26 cellular contexts compared by ENCODE assay signal in genomic region chr1:20337581-20337980, GRCh38. TPM values are rescaled to one million over a fixed set of nuclear protein-coding genes. Genes with fewer than 3 reads are reported as not detected.
DNase-seq lines count a peak whose midpoint lies in the region; FAIRE-seq and TF ChIP-seq lines count a peak whose summit lies in the region.
"Had no signal": no experiment of that assay in that cellular context is flagged by ENCODE, and none has a peak within 500 bp of the region (broad histone marks: within the 10 kb centered on the region; RNA-seq: fewer than 3 reads in every experiment).

No MANE protein-coding gene starts in this region.

- H2BK15ac ChIP-seq in H1 (ENCODE audit: low read length) (peak overlapping the region; percentile 95; the same call in 1 of the 2 replicates), neuronal stem cell (ENCODE audit: low read length) (peak overlapping the region; percentile 54)

- TF ChIP-seq RAD21 in H1 (IDR thresholded peaks at IDR 0.05 in 1 of 2, conservative IDR thresholded peaks at IDR 0.05 in 1 of 2; ENCODE audit: low read depth in 2 of 2, low read length in 2 of 2): no peak

- no peak overlapping the region for H3K4me2 ChIP-seq in H1 (ENCODE audit: insufficient read depth in 1 of 2, low read depth in 2 of 2, low read length in 2 of 2)
- no peak overlapping the region for H3K4me2 ChIP-seq in neuronal stem cell (ENCODE audit: insufficient read depth, low read length, poor library complexity, severe bottlenecking)
- H3K4me2 ChIP-seq: A549; BLaER1 treated with 17β-estradiol and CSF1 and Interleukin-3, amounts not matched to agents 10 nM and 100 nM; GM23338 had no signal

- H3K18ac ChIP-seq in H1 (ENCODE audit: extremely low read depth, low read length) (no peak overlapping the region), neuronal stem cell (ENCODE audit: low read length) (peak overlapping the region; percentile 84)

- FAIRE-seq in H1 (lab: Jason Lieb, UNC): no peak
- FAIRE-seq: A549, D721Med, GM12878, GM19239, H54 had no signal

- no peaks in the 10 kb centered on the region for H4K20me1 ChIP-seq in H1 (replicated peaks in 1 of 2; ENCODE audit: control insufficient read depth in 1 of 2, insufficient read depth in 2 of 2, low read length in 2 of 2)
- H4K20me1 ChIP-seq: BLaER1 treated with 17β-estradiol and CSF1 and Interleukin-3, amounts not matched to agents 10 nM and 100 nM had no signal

- H3K23me2 ChIP-seq in H1 (ENCODE audit: low read depth, low read length): no peaks in the 10 kb centered on the region

- H2BK20ac ChIP-seq in H1 (ENCODE audit: low read length): no peak overlapping the region

- H3K27me3 ChIP-seq in H1 (replicated peaks in 1 of 4; ENCODE audit: control insufficient read depth in 3 of 4, extremely low read depth in 1 of 4, insufficient read depth in 3 of 4, low read length in 3 of 4): peaks cover 2 to 4% (median 3%) of the 10 kb centered on the region in 4 experiments; a peak in 6 of 7 replicates
- H3K27me3 ChIP-seq in neuronal stem cell (ENCODE audit: control insufficient read depth in 3 of 3, insufficient read depth in 3 of 3, low read depth in 1 of 3, low read length in 3 of 3): peaks cover 0 to 14% (median 0%) of the 10 kb centered on the region in 3 experiments
- no peaks in the 10 kb centered on the region for H3K27me3 ChIP-seq in thyroid gland
- H3K27me3 ChIP-seq: BE2C had no signal

- 87% methylated on average over 7 of the region's 7 CpGs; no CpG with 5 or more reads in 1 of the 2 experiments for WGBS in H1 (ENCODE audit: extremely low coverage in 1 of 2, insufficient coverage in 1 of 2, insufficient read length in 1 of 2, insufficient replicate concordance in 2 of 2, low coverage in 1 of 2, low lambda C conversion rate in 2 of 2, missing lambda C conversion rate in 1 of 2), 2 experiments
- WGBS in neuronal stem cell (ENCODE audit: extremely low coverage in 2 of 2, insufficient read length in 2 of 2, insufficient replicate concordance in 1 of 2), 2 donors: no CpG with 5 or more reads among the region's 7 CpGs
- WGBS in thyroid gland, 2 donors: 86 to 89% methylated on average over 7 of the region's 7 CpGs

- H3K4me1 ChIP-seq in H1 (replicated peaks in 1 of 4; ENCODE audit: control insufficient read depth in 3 of 4, insufficient read depth in 4 of 4, low read length in 3 of 4) (peaks cover 0 to 7% (median 2%) of the 10 kb centered on the region in 4 experiments; a peak in 2 of 7 replicates), neuronal stem cell (ENCODE audit: control insufficient read depth in 2 of 2, insufficient read depth in 1 of 2, low read depth in 1 of 2, low read length in 2 of 2) (peaks cover 0 to 11% of the 10 kb centered on the region in 2 donors), thyroid gland (no peaks in the 10 kb centered on the region)
- H3K4me1 ChIP-seq: A549, BE2C, HAP-1 had no signal

- H3K14ac ChIP-seq in H1 (ENCODE audit: insufficient read length): no peak overlapping the region
- no peak overlapping the region for H3K14ac ChIP-seq in neuronal stem cell (ENCODE audit: low read length)

- no peak for TF ChIP-seq EP300 in H1 (IDR thresholded peaks at IDR 0.05; ENCODE audit: borderline replicate concordance in 1 of 2, low read depth in 2 of 2, low read length in 2 of 2)

- H2AFZ ChIP-seq in H1 (ENCODE audit: low read length) (no peak overlapping the region), neuronal stem cell (ENCODE audit: low read length) (no peak overlapping the region)
- H2AFZ ChIP-seq: GM23338 had no signal

- H3K56ac ChIP-seq in H1 (replicated peaks; ENCODE audit: insufficient read length, low read depth, low read length): no peak overlapping the region

- H3K36me3 ChIP-seq in H1 (ENCODE audit: control insufficient read depth in 2 of 4, insufficient read depth in 4 of 4, low read length in 3 of 4): no peaks in the 10 kb centered on the region
- H3K36me3 ChIP-seq in neuronal stem cell (replicated peaks in 1 of 2; ENCODE audit: control insufficient read depth in 2 of 2, insufficient read depth in 2 of 2, low read length in 2 of 2): no peaks in the 10 kb centered on the region
- H3K36me3 ChIP-seq in thyroid gland: no peaks in the 10 kb centered on the region
- H3K36me3 ChIP-seq: BE2C; BLaER1 treated with 17β-estradiol and CSF1 and Interleukin-3, amounts not matched to agents 10 nM and 100 nM; HAP-1 had no signal

- no peaks in the 10 kb centered on the region for H3K79me1 ChIP-seq in H1 (ENCODE audit: low read depth, low read length)
- H3K79me1 ChIP-seq in neuronal stem cell (ENCODE audit: low read depth, low read length): no peaks in the 10 kb centered on the region

- H3K9ac ChIP-seq in H1 (replicated peaks in 1 of 4; ENCODE audit: extremely low read depth in 1 of 4, low read depth in 3 of 4, low read length in 3 of 4) (no peak overlapping the region), neuronal stem cell (ENCODE audit: low read depth, low read length, poor library complexity) (no peak overlapping the region)
- H3K9ac ChIP-seq: BLaER1 treated with 17β-estradiol and CSF1 and Interleukin-3, amounts not matched to agents 10 nM and 100 nM had no signal

- CTCF ChIA-PET in H1 (lab: Charles Lee; ENCODE audit: partially characterized antibody): interaction anchor here (0.8 to 2.8 kb wide), 5 partner anchors 21 to 172 kb away, joined by 3 to 7 read pairs (median 4); no protein-coding TSS in a partner anchor

- H4K8ac ChIP-seq in H1 (ENCODE audit: extremely low read depth, insufficient read depth, low read length): no peak overlapping the region
- no peak overlapping the region for H4K8ac ChIP-seq in neuronal stem cell (ENCODE audit: low read depth, low read length)

- no peak for TF ChIP-seq POLR2A in H1 (IDR thresholded peaks at IDR 0.05; ENCODE audit: control extremely low read depth in 1 of 2, low read depth in 2 of 2, low read length in 2 of 2)
- TF ChIP-seq POLR2A in thyroid gland (IDR thresholded peaks at IDR 0.05): no peak

- H3K23ac ChIP-seq in H1 (ENCODE audit: insufficient read length) (no peak overlapping the region), neuronal stem cell (ENCODE audit: low read depth, low read length, poor library complexity) (no peak overlapping the region)

- no peak overlapping the region for H3K4ac ChIP-seq in H1 (replicated peaks; ENCODE audit: insufficient read length, low read depth, low read length)
- H3K4ac ChIP-seq in neuronal stem cell (ENCODE audit: low read length): no peak overlapping the region

- no peak overlapping the region for H3K4me3 ChIP-seq in H1 (ENCODE audit: extremely low read depth in 1 of 4, insufficient read depth in 2 of 4, low read depth in 3 of 4, low read length in 4 of 4)
- H3K4me3 ChIP-seq in neuronal stem cell (ENCODE audit: low read length in 2 of 2): no peak overlapping the region
- no peak overlapping the region for H3K4me3 ChIP-seq in thyroid gland (replicated peaks in 1 of 3)
- H3K4me3 ChIP-seq: A549; BLaER1 treated with 17β-estradiol and CSF1 and Interleukin-3, amounts not matched to agents 10 nM and 100 nM; GM12878; GM23338; HAP-1 had no signal

- no peaks in the 10 kb centered on the region for H3K79me2 ChIP-seq in H1 (ENCODE audit: control insufficient read depth in 1 of 2, insufficient read depth in 2 of 2, low read length in 2 of 2)

- H4K91ac ChIP-seq in H1 (replicated peaks; ENCODE audit: insufficient read length, low read length): no peak overlapping the region
- no peak overlapping the region for H4K91ac ChIP-seq in neuronal stem cell (ENCODE audit: low read depth, low read length, poor library complexity)

- no peak for DNase-seq in H1 (ENCODE audit: low read depth in 1 of 2, low spot score in 2 of 2)
- no peak for DNase-seq in neuronal stem cell (ENCODE audit: low spot score)
- DNase-seq in NCI-H2081 treated with DMSO at 0.1 percent for 48 hours (lab: John Stamatoyannopoulos, UW): no peak
- no peak for DNase-seq in HUDEP-2 (lab: John Stamatoyannopoulos, UW; ENCODE audit: unreplicated experiment in 76 of 76)
- no peak for DNase-seq in thyroid gland
- DNase-seq: 8988T; ACHN; AML-193; BE2C; CD4-positive, alpha-beta T cell; CD8-positive, alpha-beta memory T cell; DMS 273 treated with DMSO at 0.1 percent for 48 hours; DMS79; EL; GDM1; HFFc6 had no signal

- H3K9me3 ChIP-seq in H1 (ENCODE audit: insufficient read depth in 2 of 2, low read depth in 1 of 2, low read length in 1 of 2) (no peaks in the 10 kb centered on the region), neuronal stem cell (replicated peaks in 1 of 2; ENCODE audit: control insufficient read depth in 2 of 2, insufficient read depth in 1 of 2, low read depth in 1 of 2, low read length in 2 of 2) (no peaks in the 10 kb centered on the region), thyroid gland (no peaks in the 10 kb centered on the region)
- H3K9me3 ChIP-seq: A549, BE2C, HAP-1 had no signal

- H2BK12ac ChIP-seq in H1 (ENCODE audit: low read depth, low read length) (0 out of 2 replicates have a peak overlapping the region, but pooled peaks have one; percentile 19), neuronal stem cell (ENCODE audit: low read length) (peak overlapping the region; percentile 35)

- intact Hi-C loops in thyroid gland (cut with DNase I): no loop called here

- peak overlapping the region; percentile 93; the same call in 1 of the 2 replicates for H3K27ac ChIP-seq in VCaP
- H3K27ac ChIP-seq in H1 (ENCODE audit: low read depth, low read length): no peak overlapping the region
- H3K27ac ChIP-seq in neuronal stem cell (replicated peaks; ENCODE audit: low read length): no peak overlapping the region
- H3K27ac ChIP-seq in thyroid gland: no peak overlapping the region
- H3K27ac ChIP-seq: A549; BLaER1 treated with 17β-estradiol and CSF1 and Interleukin-3, amounts not matched to agents 10 nM and 100 nM had no signal

- H2BK5ac ChIP-seq in H1 (ENCODE audit: low read depth, low read length): no peak overlapping the region
- H2BK5ac ChIP-seq in neuronal stem cell (ENCODE audit: low read length): no peak overlapping the region

- H2BK120ac ChIP-seq in H1 (replicated peaks; ENCODE audit: low read depth, low read length): no peak overlapping the region
- no peak overlapping the region for H2BK120ac ChIP-seq in neuronal stem cell (ENCODE audit: low read depth, low read length)

- no peak overlapping the region for H4K5ac ChIP-seq in H1 (ENCODE audit: insufficient read length, low read depth, low read length)

- no peak overlapping the region; the same call in 1 of the 2 replicates for H2AK5ac ChIP-seq in H1 (ENCODE audit: low read depth, low read length)
- H2AK5ac ChIP-seq in neuronal stem cell (ENCODE audit: low read depth, low read length): peak overlapping the region; percentile 78

- POLR2A ChIA-PET in H1 (lab: Charles Lee; ENCODE audit: partially characterized antibody): interaction anchor here (2.0 kb wide), 1 partner anchor 9 kb away, joined by 6 read pairs; no protein-coding TSS in a partner anchor

- TF ChIP-seq CTCF in VCaP (conservative IDR thresholded peaks at IDR 0.05) (no peak), H1 (IDR thresholded peaks at IDR 0.05; ENCODE audit: control extremely low read depth in 1 of 3, insufficient read depth in 1 of 3, low read depth in 1 of 3, low read length in 3 of 3) (no peak), thyroid gland (IDR thresholded peaks at IDR 0.05) (no peak)

RNA-seq across cellular contexts. Expression of gene VWA5B1, which starts 46.9 kb away (rescaled TPM):
- total RNA-seq in H1 (2021; fragmentation: NEBNext Ultra II Directional; extraction: Animal tissue kit (Norgen Biotek cat#: 25700)): 0.78 and 2.3 TPM in 2 replicates
- 0.54 and 1.3 TPM in 2 replicates for polyA plus RNA-seq in H1 (2011; rRNA removed)
- polyA plus RNA-seq in H1 (2011; cell fraction: cytosol; rRNA removed): 0.97 TPM
- 7.3 TPM for polyA plus RNA-seq in H1 (2011; cell fraction: nucleus; rRNA removed)
- polyA plus RNA-seq in H1 (2012, experiment 1 of 2): 0.64 to 1.0 TPM (median 0.72 TPM) in 4 replicates
- 0.22 TPM for polyA plus RNA-seq in H1 (2012, experiment 2 of 2)
- 0.34 TPM for polyA plus RNA-seq in H1 (2013, experiment 1 of 2)
- 0.33 TPM for polyA plus RNA-seq in H1 (2013, experiment 2 of 2)
- 1.2 and 1.7 TPM in 2 replicates for polyA minus RNA-seq in H1 (2011; rRNA and poly(A)+ RNA removed)
- polyA minus RNA-seq in H1 (2011; cell fraction: cytosol; rRNA and poly(A)+ RNA removed): 0.88 TPM
- 2.9 TPM for polyA minus RNA-seq in H1 (2011; cell fraction: nucleus; rRNA and poly(A)+ RNA removed)
- 0.14 TPM for polyA plus RNA-seq in neuronal stem cell (2013, experiment 1 of 2)
- 0.15 TPM for polyA plus RNA-seq in neuronal stem cell (2013, experiment 2 of 2)
- total RNA-seq in thyroid gland: under 1 TPM in 1 of 4 donors, not detected in 3; 0.45 TPM
- total RNA-seq: CD8-positive, alpha-beta memory T cell; HFFc6 had no signal
- polyA plus RNA-seq: A549; CD14-positive monocyte; CD8-positive, alpha-beta memory T cell had no signal
